Comparison of ENCODE assay signal across 31 cellular contexts in the genomic region with DNA sequence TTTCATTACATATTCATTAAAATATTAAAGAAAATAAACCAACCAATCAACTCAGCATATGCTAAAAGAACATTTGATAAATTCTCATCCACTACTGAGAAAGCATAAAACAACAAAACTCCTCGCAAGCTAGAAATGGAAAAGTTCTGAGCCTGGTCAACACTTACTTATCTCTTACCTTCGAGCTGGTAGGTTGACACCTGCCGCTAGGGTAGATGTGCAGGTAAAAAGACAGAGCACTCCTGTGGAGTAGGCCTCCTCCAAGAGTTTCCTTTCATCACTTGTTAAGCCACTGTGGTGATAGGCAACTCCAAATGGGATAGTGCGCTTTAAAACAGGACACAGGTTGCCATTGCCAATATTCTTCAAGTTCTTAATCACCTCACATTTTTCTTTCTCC.
"Had no signal": no experiment of that assay in that cellular context is flagged by ENCODE, and none has a peak within 500 bp of the region (broad histone marks: within the 10 kb centered on the region; RNA-seq: fewer than 3 reads in every experiment).

No MANE protein-coding gene starts in this region.

- DNase-seq: activated CD4-positive, alpha-beta memory T cell treated with anti-CD3 and anti-CD28 coated beads for 36 hours; activated CD4-positive, alpha-beta T cell treated with anti-CD3 and anti-CD28 coated beads for 36 hours; activated CD4-positive, alpha-beta T cell treated with anti-CD3 and anti-CD28 coated beads, Interleukin-2, amount 10 ng/mL, durations not matched to agents 24 days and 14 days; activated CD4-positive, CD25-positive, alpha-beta regulatory T cell; activated CD4-positive, CD25-positive, alpha-beta regulatory T cell treated with anti-CD3 and anti-CD28 coated beads, Interleukin-2, amount 50 U/mL, for 72 hours; activated CD8-positive, alpha-beta memory T cell treated with anti-CD3 and anti-CD28 coated beads, Interleukin-2, amount 10 ng/mL, durations not matched to agents 7 days and 5 days; activated CD8-positive, alpha-beta memory T cell treated with anti-CD3 and anti-CD28 coated beads, Interleukin-2, amount 50 U/mL, for 4 hours; activated CD8-positive, alpha-beta T cell treated with anti-CD3 and anti-CD28 coated beads, Interleukin-2, amount 10 ng/mL, durations not matched to agents 7 days and 5 days; activated effector memory CD4-positive, alpha-beta T cell treated with anti-CD3 and anti-CD28 coated beads, Interleukin-2, amount 50 U/mL, for 16 hours; activated naive CD4-positive, alpha-beta T cell treated with anti-CD3 and anti-CD28 coated beads for 36 hours; activated naive CD8-positive, alpha-beta T cell treated with anti-CD3 and anti-CD28 coated beads for 36 hours; activated naive CD8-positive, alpha-beta T cell treated with anti-CD3 and anti-CD28 coated beads, Interleukin-2, amount 50 U/mL, for 24 hours; activated T-cell treated with anti-CD3 and anti-CD28 coated beads, Interleukin-2, amount 50 U/mL, for 1 hour; activated T-cell treated with anti-CD3 and anti-CD28 coated beads, Interleukin-2, amount 50 U/mL, for 48 hours; adrenal gland; central memory CD4-positive, alpha-beta T cell; cerebellar nuclear complex; colonic mucosa; effector CD8-positive, alpha-beta T cell; foreskin keratinocyte; gastrocnemius medialis; glutamatergic neuron; heart right ventricle; T-helper 1 cell; T-helper 17 cell; T1000; WERI-Rb-1 had no signal

- H3K4me3 ChIP-seq: adrenal gland, ascending aorta, breast epithelium, cardiac muscle cell, colonic mucosa, esophagus muscularis mucosa, gastrocnemius medialis, heart right ventricle had no signal

- ATAC-seq: activated CD4-positive, alpha-beta T cell treated with anti-CD3 and anti-CD28 coated beads for 36 hours; activated CD8-positive, alpha-beta memory T cell treated with anti-CD3 and anti-CD28 coated beads, Interleukin-2, amount 10 ng/mL, durations not matched to agents 7 days and 5 days; activated CD8-positive, alpha-beta T cell treated with anti-CD3 and anti-CD28 coated beads, Interleukin-2, amount 10 ng/mL, durations not matched to agents 7 days and 5 days; activated naive CD8-positive, alpha-beta T cell treated with anti-CD3 and anti-CD28 coated beads, Interleukin-2, amount 50 U/mL, for 24 hours; foreskin keratinocyte; gastrocnemius medialis; heart right ventricle; T-helper 17 cell had no signal

- H3K4me1 ChIP-seq: adrenal gland, ascending aorta, breast epithelium, colonic mucosa, esophagus muscularis mucosa, foreskin keratinocyte, gastrocnemius medialis, heart right ventricle had no signal

- H3K27me3 ChIP-seq: adrenal gland, ascending aorta, breast epithelium, cardiac muscle cell, colonic mucosa, esophagus muscularis mucosa, foreskin keratinocyte, gastrocnemius medialis, heart right ventricle had no signal

- H3K36me3 ChIP-seq: breast epithelium, colonic mucosa, WERI-Rb-1 had no signal

- H3K27ac ChIP-seq: adrenal gland, ascending aorta, breast epithelium, cardiac muscle cell, colonic mucosa, esophagus muscularis mucosa, foreskin keratinocyte, gastrocnemius medialis, heart right ventricle, WERI-Rb-1 had no signal

- H3K9me3 ChIP-seq: adrenal gland, ascending aorta, breast epithelium, colonic mucosa, esophagus muscularis mucosa, gastrocnemius medialis, heart right ventricle had no signal
